Comparison of ENCODE assay signal across 11 cellular contexts in the genomic region with DNA sequence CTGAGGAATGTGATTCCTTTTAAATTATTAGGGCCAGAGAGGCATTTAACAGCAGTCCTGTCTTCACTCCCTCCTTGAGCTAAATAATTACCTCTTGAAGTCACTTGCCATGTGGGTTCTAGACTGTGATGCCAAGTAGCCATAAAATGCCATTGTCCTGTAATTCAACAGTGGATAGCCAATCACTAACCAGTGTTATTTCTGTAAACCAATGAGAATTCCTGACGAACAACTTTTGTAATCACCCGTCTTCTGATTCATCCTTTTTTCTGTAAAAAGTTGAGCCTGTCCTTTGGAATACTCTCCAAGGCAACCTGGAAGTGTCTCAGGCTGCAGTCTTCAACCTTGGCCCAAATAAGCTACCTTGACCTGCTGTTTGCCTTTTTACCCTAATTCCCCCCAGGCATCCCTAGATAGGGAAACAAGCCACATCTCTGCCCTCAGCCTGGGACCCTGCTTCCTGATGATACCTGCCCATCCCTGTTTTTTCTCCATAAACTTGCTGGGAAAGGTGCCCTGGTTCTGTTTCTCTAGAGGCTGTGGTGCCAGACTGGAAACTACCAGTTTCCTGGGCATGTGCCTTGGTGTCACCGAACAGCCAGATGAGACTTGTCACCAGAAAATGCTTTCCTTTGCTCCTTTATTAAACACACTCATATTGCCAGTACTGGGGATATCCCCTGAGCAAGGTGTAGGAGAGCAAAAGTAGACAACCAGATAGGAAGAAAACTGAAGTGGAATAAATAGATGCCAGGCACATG. TPM values are rescaled to one million over a fixed set of nuclear protein-coding genes. Genes with fewer than 3 reads are reported as not detected.
DNase-seq lines count a peak whose midpoint lies in the region; ATAC-seq and TF ChIP-seq lines count a peak whose summit lies in the region.
"Had no signal": no experiment of that assay in that cellular context is flagged by ENCODE, and none has a peak within 500 bp of the region (broad histone marks: within the 10 kb centered on the region; RNA-seq: fewer than 3 reads in every experiment).

No MANE protein-coding gene starts in this region.

- no peak for ATAC-seq in CD8-positive, alpha-beta T cell
- ATAC-seq in central memory CD8-positive, alpha-beta T cell (replicated peaks; ENCODE audit: extremely low read depth, poor library complexity, severe bottlenecking): no peak
- ATAC-seq in GM18868 (IDR thresholded peaks at IDR 0.05; ENCODE audit: unreplicated experiment) (no peak), HG02588 (IDR thresholded peaks at IDR 0.05; ENCODE audit: unreplicated experiment) (no peak), HG02870 (IDR thresholded peaks at IDR 0.05; ENCODE audit: unreplicated experiment) (no peak)

- TF ChIP-seq CTCF in CD8-positive, alpha-beta T cell (IDR thresholded peaks at IDR 0.05): no peak
- no peak for TF ChIP-seq CTCF in neural crest cell (conservative IDR thresholded peaks at IDR 0.05)

- H3K4me3 ChIP-seq in CD8-positive, alpha-beta T cell (ENCODE audit: low read depth, low read length): no peak overlapping the region

- peaks cover 26% of the 10 kb centered on the region for H3K4me1 ChIP-seq in CD8-positive, alpha-beta T cell (ENCODE audit: insufficient read depth, low read length)

- DNase-seq in CD8-positive, alpha-beta T cell: no peak
- DNase-seq in central memory CD8-positive, alpha-beta T cell (ENCODE audit: low spot score in 2 of 2): no peak
- no peak for DNase-seq in neural crest cell (ENCODE audit: low read depth, low spot score)
- DNase-seq: DMS153, substantia nigra had no signal

- H3K9me3 Mint-ChIP-seq in CD8-positive, alpha-beta T cell: no peaks in the 10 kb centered on the region
- no peaks in the 10 kb centered on the region for H3K9me3 Mint-ChIP-seq in IgD-negative memory B cell
- H3K9me3 Mint-ChIP-seq in central memory CD8-positive, alpha-beta T cell: no peaks in the 10 kb centered on the region
- H3K9me3 Mint-ChIP-seq in neural crest cell: no peaks in the 10 kb centered on the region

- H3K27me3 ChIP-seq in CD8-positive, alpha-beta T cell (ENCODE audit: insufficient read depth, low read length): no peaks in the 10 kb centered on the region

- H3K4me1 Mint-ChIP-seq in CD8-positive, alpha-beta T cell (ENCODE audit: low read depth): peaks cover 49% of the 10 kb centered on the region
- peaks cover 28 to 45% (median 45%) of the 10 kb centered on the region in 3 donors for H3K4me1 Mint-ChIP-seq in IgD-negative memory B cell
- peaks cover 40% of the 10 kb centered on the region for H3K4me1 Mint-ChIP-seq in central memory CD8-positive, alpha-beta T cell
- peaks cover 12% of the 10 kb centered on the region for H3K4me1 Mint-ChIP-seq in neural crest cell

- H3K4me3 Mint-ChIP-seq in CD8-positive, alpha-beta T cell: no peak overlapping the region
- H3K4me3 Mint-ChIP-seq in IgD-negative memory B cell (peak overlapping the region in 1 of 4 donors; percentile 36), neural crest cell (peak overlapping the region; percentile 20)
- H3K4me3 Mint-ChIP-seq in central memory CD8-positive, alpha-beta T cell: no peak overlapping the region
- H3K4me3 Mint-ChIP-seq: nephron had no signal

- peaks cover 75% of the 10 kb centered on the region for H3K36me3 Mint-ChIP-seq in CD8-positive, alpha-beta T cell
- H3K36me3 Mint-ChIP-seq in IgD-negative memory B cell: peaks cover 11% of the 10 kb centered on the region
- peaks cover 63% of the 10 kb centered on the region for H3K36me3 Mint-ChIP-seq in central memory CD8-positive, alpha-beta T cell (ENCODE audit: insufficient read depth)
- peaks cover 33% of the 10 kb centered on the region for H3K36me3 Mint-ChIP-seq in neural crest cell (ENCODE audit: low read depth)

- POLR2A ChIA-PET in CD8-positive, alpha-beta T cell (lab: Charles Lee): interaction anchor here (1.1 to 5.1 kb wide), 2 partner anchors 13 to 65 kb away, joined by 3 to 51 read pairs; partner anchors contain the start of gene SRSF3

- H3K27me3 Mint-ChIP-seq in CD8-positive, alpha-beta T cell (ENCODE audit: low read depth): no peaks in the 10 kb centered on the region
- H3K27me3 Mint-ChIP-seq in IgD-negative memory B cell: no peaks in the 10 kb centered on the region
- no peaks in the 10 kb centered on the region for H3K27me3 Mint-ChIP-seq in central memory CD8-positive, alpha-beta T cell
- peaks cover 9% of the 10 kb centered on the region for H3K27me3 Mint-ChIP-seq in neural crest cell (ENCODE audit: low read depth)

- CTCF ChIA-PET in CD8-positive, alpha-beta T cell (lab: Charles Lee): interaction anchor here (0.7 to 1.4 kb wide), 3 partner anchors 13 to 155 kb away, joined by 3 to 4 read pairs (median 3); no protein-coding TSS in a partner anchor

- intact Hi-C loops in CD8-positive, alpha-beta T cell (cut with DNase I, micrococcal nuclease): loop anchor here in 1 of 2 experiments (10.0 kb wide), 2 partner anchors 264 to 374 kb away; partner anchors contain the start of genes MTCH1 and PPIL1

- H3K27ac ChIP-seq in CD8-positive, alpha-beta T cell (ENCODE audit: low read depth, low read length): no peak overlapping the region
- H3K27ac ChIP-seq: VCaP had no signal

- H3K36me3 ChIP-seq in CD8-positive, alpha-beta T cell (ENCODE audit: insufficient read depth, low read length): peaks cover 24% of the 10 kb centered on the region

- peak overlapping the region; percentile 71 for H3K27ac Mint-ChIP-seq in CD8-positive, alpha-beta T cell
- H3K27ac Mint-ChIP-seq in IgD-negative memory B cell (peak overlapping the region; percentile 6 to 91 (median 49)), neural crest cell (ENCODE audit: unreplicated experiment) (peak overlapping the region; percentile 9)
- peak overlapping the region; percentile 83 for H3K27ac Mint-ChIP-seq in central memory CD8-positive, alpha-beta T cell (ENCODE audit: low read depth)

- H3K9me3 ChIP-seq in CD8-positive, alpha-beta T cell (ENCODE audit: low read length): no peaks in the 10 kb centered on the region

RNA-seq across cellular contexts. Expression of gene SRSF3, which starts 16.6 kb away (rescaled TPM):
- total RNA-seq in CD8-positive, alpha-beta T cell: 100 to 1,000 TPM; 620 to 627 TPM
- polyA plus RNA-seq in IgD-negative memory B cell: 384 TPM
- 611 and 636 TPM in 2 replicates for total RNA-seq in neural crest cell

Comparison
In these comparisons a context has a peak if more than half of its experiments do, and no peak if none do; other contexts are left out.
1. H3K27ac Mint-ChIP-seq: peak in every context shown above with its lines; median percentile 83 in central memory CD8-positive, alpha-beta T cell; 71 in CD8-positive, alpha-beta T cell; 49 in IgD-negative memory B cell; 9 in neural crest cell.